ENCODE assay signal across 8 cellular contexts in the genomic region with DNA sequence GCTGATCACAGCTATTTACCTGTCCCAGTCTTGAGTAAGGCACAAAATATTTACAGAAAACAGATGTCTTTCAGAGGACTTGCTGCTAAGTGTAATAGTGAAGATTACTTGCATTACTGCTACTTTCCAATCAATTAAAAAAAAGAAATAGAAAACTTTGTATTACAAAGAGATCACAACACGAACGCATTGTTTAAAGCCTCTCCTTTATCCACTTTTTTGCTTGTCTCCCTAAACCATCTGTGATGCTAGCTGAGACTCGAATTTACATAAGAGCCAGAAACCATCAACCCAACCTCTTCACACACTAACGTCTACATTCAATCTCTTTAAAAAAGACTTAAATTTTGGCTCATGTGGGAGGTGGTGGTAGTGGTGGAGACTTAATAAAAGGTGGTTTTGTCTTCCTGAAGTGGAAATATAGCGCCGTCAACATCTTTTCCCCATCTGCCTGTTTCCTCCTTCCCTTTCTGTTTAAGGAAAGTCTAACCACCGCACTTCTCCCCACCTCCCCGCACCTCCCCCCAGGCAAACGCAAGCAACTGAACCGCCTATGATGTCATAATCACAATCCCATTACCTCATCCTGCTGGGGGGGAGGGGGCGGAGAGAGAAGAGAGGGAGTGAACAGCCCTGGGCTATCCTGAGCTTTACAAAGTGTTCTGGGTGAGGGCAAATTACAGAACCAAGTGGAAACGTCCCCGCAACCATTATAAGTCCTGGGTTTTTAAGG. TPM values are rescaled to one million over a fixed set of nuclear protein-coding genes. Genes with fewer than 3 reads are reported as not detected.
A peak's percentile ranks its signal among the peaks of the same experiment; 100 is the strongest.
DNase-seq lines count a peak whose midpoint lies in the region; ATAC-seq and TF ChIP-seq lines count a peak whose summit lies in the region.

No MANE protein-coding gene starts in this region.

- peak; percentile 19 for ATAC-seq in GM18508 (IDR thresholded peaks at IDR 0.05; ENCODE audit: insufficient read depth, unreplicated experiment)
- peak; percentile 20 for ATAC-seq in HG02973 (IDR thresholded peaks at IDR 0.05; ENCODE audit: unreplicated experiment)
- peak; percentile 39 to 73 (median 60) for ATAC-seq in heart right ventricle

- peaks cover 0 to 14% (median 9%) of the 10 kb centered on the region in 9 donors for H3K36me3 ChIP-seq in heart right ventricle

- no peaks in the 10 kb centered on the region for H3K27me3 ChIP-seq in heart right ventricle

- H3K4me3 ChIP-seq in heart right ventricle, result peak overlapping the region; percentile 76 to 98 (median 94)

- peak; percentile 79 for DNase-seq in AG20443 (ENCODE audit: low spot score)
- DNase-seq in NCI-H526 treated with DMSO at 0.1 percent for 48 hours (lab: John Stamatoyannopoulos, UW), result peak; percentile 44
- peak; percentile 80 for DNase-seq in amniotic epithelial cell (ENCODE audit: low read depth)
- DNase-seq in heart right ventricle, result peak in 1 of 2 donors; percentile 87
- peak; percentile 89 for DNase-seq in pons (ENCODE audit: low spot score)
- no peak for DNase-seq in DMS79 treated with DMSO at 0.1 percent for 48 hours (lab: John Stamatoyannopoulos, UW)

- no peak for TF ChIP-seq CTCF in heart right ventricle (IDR thresholded peaks at IDR 0.05)

- 28 to 32% methylated on average over 13 of the region's 13 CpGs for WGBS in heart right ventricle, 2 donors

- peaks cover 2 to 35% (median 26%) of the 10 kb centered on the region in 9 donors for H3K4me1 ChIP-seq in heart right ventricle

- intact Hi-C loops in heart right ventricle (cut with DNase I), result no loop called here

- H3K27ac ChIP-seq in heart right ventricle, result peak overlapping the region; percentile 89 to 99 (median 98)

- no peaks in the 10 kb centered on the region for H3K9me3 ChIP-seq in heart right ventricle

RNA-seq across cellular contexts. Expression of a gene that starts 0.9 kb away (rescaled TPM):
- total RNA-seq in heart right ventricle, result 10 to 100 TPM; 20.4 to 29.9 (median 25.1) TPM
- polyA plus RNA-seq in heart right ventricle, result 10 to 100 TPM in 1 of 2 donors, 1 to 10 TPM in 1; 8.8 to 14.9 TPM

RNA-seq across cellular contexts. Expression of a gene that starts 5.5 kb away (rescaled TPM):
- total RNA-seq in heart right ventricle, result under 1 TPM in 5 of 10 donors, not detected in 5; 0.13 to 0.74 (median 0.38) TPM
- under 1 TPM in 1 of 2 donors, not detected in 1; 0.03 TPM for polyA plus RNA-seq in heart right ventricle

RNA-seq across cellular contexts. Expression of a gene that starts 15.4 kb away (rescaled TPM):
- 10 to 100 TPM; 31.9 to 57.3 (median 48.3) TPM for total RNA-seq in heart right ventricle
- polyA plus RNA-seq in heart right ventricle, result 10 to 100 TPM; 11.9 to 22.4 TPM
